ENCODE assay signal across 1 cellular context in the genomic region with DNA sequence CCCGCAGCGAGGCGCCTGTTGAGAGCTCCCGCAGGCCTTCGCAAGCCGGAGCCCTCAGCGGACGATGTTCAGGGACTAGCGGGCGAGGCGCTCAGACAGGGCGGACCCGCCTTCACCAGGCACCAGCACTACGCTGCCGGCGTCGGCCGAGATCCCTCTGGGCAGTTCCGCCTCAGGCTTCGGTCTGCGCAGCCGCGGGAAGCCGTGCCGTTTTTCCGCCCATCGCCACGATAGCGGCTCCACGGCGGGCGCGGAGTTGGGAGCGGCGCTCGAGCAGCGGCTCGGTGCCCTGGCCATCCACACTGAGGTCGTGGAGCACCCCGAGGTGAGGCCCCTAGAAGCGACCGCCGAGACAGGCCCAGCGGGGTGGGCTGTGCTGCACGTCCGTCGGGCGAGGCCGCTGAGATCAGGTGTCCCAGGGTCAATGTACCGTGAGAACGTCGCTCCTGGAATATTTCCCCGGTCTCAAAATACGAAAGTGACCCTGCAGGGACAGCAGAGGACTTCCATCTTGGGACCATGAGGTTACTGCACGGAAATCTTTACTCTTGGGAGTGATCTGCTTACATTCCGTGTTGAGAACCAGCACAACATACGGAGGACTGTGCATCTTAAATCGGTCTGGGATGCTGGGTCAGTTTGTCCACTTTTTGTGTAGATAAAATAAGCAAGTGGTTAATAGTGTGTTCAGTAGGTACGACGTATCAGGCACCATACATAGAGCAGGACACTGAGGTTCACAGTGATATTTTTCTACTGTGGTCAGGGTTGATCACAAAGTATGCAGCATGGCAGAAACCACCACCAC.
TF ChIP-seq lines count a peak whose summit lies in the region.

No MANE protein-coding gene starts in this region.

TF ChIP-seq in K562, 482 proteins besides CTCF, POLR2A, EP300 and RAD21 (continued from another document and continues in another):
- TF ChIP-seq, protein P1, sequence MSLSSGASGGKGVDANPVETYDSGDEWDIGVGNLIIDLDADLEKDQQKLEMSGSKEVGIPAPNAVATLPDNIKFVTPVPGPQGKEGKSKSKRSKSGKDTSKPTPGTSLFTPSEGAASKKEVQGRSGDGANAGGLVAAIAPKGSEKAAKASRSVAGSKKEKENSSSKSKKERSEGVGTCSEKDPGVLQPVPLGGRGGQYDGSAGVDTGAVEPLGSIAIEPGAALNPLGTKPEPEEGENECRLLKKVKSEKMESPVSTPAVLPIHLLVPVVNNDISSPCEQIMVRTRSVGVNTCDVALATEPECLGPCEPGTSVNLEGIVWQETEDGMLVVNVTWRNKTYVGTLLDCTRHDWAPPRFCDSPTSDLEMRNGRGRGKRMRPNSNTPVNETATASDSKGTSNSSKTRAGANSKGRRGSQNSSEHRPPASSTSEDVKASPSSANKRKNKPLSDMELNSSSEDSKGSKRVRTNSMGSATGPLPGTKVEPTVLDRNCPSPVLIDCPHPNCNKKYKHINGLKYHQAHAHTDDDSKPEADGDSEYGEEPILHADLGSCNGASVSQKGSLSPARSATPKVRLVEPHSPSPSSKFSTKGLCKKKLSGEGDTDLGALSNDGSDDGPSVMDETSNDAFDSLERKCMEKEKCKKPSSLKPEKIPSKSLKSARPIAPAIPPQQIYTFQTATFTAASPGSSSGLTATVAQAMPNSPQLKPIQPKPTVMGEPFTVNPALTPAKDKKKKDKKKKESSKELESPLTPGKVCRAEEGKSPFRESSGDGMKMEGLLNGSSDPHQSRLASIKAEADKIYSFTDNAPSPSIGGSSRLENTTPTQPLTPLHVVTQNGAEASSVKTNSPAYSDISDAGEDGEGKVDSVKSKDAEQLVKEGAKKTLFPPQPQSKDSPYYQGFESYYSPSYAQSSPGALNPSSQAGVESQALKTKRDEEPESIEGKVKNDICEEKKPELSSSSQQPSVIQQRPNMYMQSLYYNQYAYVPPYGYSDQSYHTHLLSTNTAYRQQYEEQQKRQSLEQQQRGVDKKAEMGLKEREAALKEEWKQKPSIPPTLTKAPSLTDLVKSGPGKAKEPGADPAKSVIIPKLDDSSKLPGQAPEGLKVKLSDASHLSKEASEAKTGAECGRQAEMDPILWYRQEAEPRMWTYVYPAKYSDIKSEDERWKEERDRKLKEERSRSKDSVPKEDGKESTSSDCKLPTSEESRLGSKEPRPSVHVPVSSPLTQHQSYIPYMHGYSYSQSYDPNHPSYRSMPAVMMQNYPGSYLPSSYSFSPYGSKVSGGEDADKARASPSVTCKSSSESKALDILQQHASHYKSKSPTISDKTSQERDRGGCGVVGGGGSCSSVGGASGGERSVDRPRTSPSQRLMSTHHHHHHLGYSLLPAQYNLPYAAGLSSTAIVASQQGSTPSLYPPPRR (CRISPR knock-in tag; IDR thresholded peaks at IDR 0.05; ENCODE audit: borderline replicate concordance) = no peak
- TF ChIP-seq TCF7L2 (IDR thresholded peaks at IDR 0.05; ENCODE audit: low read depth, low read length) (no peak), NFXL1 (CRISPR knock-in tag; IDR thresholded peaks at IDR 0.05) (no peak; the same call in 1 of the 2 replicates), SMAD1 (IDR thresholded peaks at IDR 0.05; ENCODE audit: low read depth, low read length, partially characterized antibody) (no peak), TCF7 (IDR thresholded peaks at IDR 0.05; ENCODE audit: borderline replicate concordance) (no peak), ZNF57 (CRISPR knock-in tag; IDR thresholded peaks at IDR 0.05) (no peak), POLR2G (IDR thresholded peaks at IDR 0.05; ENCODE audit: low read depth, low read length) (peak; percentile 99), ASH1L (IDR thresholded peaks at IDR 0.05; ENCODE audit: borderline replicate concordance, low read depth, partially characterized antibody) (no peak), HDAC2 (IDR thresholded peaks at IDR 0.05) (peak; percentile 22; the same call in 1 of the 2 replicates), TBL1XR1 (IDR thresholded peaks at IDR 0.05; ENCODE audit: low read length in 2 of 2) (peak in 1 of 2 experiments; percentile 54; a peak in 2 of 4 replicates), ZNF212 (CRISPR knock-in tag; IDR thresholded peaks at IDR 0.05) (no peak), SAP30 (IDR thresholded peaks at IDR 0.05; ENCODE audit: borderline replicate concordance, insufficient read depth, low read depth, low read length, poor library complexity, severe bottlenecking) (no peak), CBFA2T2 (conservative IDR thresholded peaks at IDR 0.05) (no peak), HNRNPLL (IDR thresholded peaks at IDR 0.05; ENCODE audit: low read depth, low read length, poor library complexity, severe bottlenecking) (peak; percentile 99), ATF1 (CRISPR knock-in tag; IDR thresholded peaks at IDR 0.05) (no peak), ATF1 (tag; IDR thresholded peaks at IDR 0.05) (peak; percentile 71), CBFA2T3 (IDR thresholded peaks at IDR 0.05) (no peak), GATA2 (CRISPR knock-in tag; IDR thresholded peaks at IDR 0.05) (no peak), HNRNPUL1 (IDR thresholded peaks at IDR 0.05; ENCODE audit: low read length) (no peak), MCM2 (IDR thresholded peaks at IDR 0.05; ENCODE audit: low read depth) (no peak), TEAD2 (tag; IDR thresholded peaks at IDR 0.05) (no peak), PTRF (tag; IDR thresholded peaks at IDR 0.05) (no peak), JUNB (CRISPR knock-in tag; conservative IDR thresholded peaks at IDR 0.05) (no peak), NCOA1 (IDR thresholded peaks at IDR 0.05; ENCODE audit: low read depth) (no peak), ARID2 (IDR thresholded peaks at IDR 0.05) (no peak), EGR1 (conservative IDR thresholded peaks at IDR 0.05) (no peak)
- TF ChIP-seq, protein P2, sequence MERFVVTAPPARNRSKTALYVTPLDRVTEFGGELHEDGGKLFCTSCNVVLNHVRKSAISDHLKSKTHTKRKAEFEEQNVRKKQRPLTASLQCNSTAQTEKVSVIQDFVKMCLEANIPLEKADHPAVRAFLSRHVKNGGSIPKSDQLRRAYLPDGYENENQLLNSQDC (CRISPR knock-in tag; IDR thresholded peaks at IDR 0.05) = no peak
- TF ChIP-seq, protein P3, sequence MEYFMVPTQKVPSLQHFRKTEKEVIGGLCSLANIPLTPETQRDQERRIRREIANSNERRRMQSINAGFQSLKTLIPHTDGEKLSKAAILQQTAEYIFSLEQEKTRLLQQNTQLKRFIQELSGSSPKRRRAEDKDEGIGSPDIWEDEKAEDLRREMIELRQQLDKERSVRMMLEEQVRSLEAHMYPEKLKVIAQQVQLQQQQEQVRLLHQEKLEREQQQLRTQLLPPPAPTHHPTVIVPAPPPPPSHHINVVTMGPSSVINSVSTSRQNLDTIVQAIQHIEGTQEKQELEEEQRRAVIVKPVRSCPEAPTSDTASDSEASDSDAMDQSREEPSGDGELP (CRISPR knock-in tag; IDR thresholded peaks at IDR 0.05; ENCODE audit: borderline replicate concordance) = peak; percentile 81
- TF ChIP-seq, protein P4, sequence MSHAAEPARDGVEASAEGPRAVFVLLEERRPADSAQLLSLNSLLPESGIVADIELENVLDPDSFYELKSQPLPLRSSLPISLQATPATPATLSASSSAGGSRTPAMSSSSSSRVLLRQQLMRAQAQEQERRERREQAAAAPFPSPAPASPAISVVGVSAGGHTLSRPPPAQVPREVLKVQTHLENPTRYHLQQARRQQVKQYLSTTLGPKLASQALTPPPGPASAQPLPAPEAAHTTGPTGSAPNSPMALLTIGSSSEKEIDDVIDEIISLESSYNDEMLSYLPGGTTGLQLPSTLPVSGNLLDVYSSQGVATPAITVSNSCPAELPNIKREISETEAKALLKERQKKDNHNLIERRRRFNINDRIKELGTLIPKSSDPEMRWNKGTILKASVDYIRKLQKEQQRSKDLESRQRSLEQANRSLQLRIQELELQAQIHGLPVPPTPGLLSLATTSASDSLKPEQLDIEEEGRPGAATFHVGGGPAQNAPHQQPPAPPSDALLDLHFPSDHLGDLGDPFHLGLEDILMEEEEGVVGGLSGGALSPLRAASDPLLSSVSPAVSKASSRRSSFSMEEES (CRISPR knock-in tag; IDR thresholded peaks at IDR 0.05) = no peak
- TF ChIP-seq, protein P5, sequence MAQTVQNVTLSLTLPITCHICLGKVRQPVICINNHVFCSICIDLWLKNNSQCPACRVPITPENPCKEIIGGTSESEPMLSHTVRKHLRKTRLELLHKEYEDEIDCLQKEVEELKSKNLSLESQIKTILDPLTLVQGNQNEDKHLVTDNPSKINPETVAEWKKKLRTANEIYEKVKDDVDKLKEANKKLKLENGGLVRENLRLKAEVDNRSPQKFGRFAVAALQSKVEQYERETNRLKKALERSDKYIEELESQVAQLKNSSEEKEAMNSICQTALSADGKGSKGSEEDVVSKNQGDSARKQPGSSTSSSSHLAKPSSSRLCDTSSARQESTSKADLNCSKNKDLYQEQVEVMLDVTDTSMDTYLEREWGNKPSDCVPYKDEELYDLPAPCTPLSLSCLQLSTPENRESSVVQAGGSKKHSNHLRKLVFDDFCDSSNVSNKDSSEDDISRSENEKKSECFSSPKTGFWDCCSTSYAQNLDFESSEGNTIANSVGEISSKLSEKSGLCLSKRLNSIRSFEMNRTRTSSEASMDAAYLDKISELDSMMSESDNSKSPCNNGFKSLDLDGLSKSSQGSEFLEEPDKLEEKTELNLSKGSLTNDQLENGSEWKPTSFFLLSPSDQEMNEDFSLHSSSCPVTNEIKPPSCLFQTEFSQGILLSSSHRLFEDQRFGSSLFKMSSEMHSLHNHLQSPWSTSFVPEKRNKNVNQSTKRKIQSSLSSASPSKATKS (CRISPR knock-in tag; IDR thresholded peaks at IDR 0.05) = no peak
- TF ChIP-seq, protein P6, sequence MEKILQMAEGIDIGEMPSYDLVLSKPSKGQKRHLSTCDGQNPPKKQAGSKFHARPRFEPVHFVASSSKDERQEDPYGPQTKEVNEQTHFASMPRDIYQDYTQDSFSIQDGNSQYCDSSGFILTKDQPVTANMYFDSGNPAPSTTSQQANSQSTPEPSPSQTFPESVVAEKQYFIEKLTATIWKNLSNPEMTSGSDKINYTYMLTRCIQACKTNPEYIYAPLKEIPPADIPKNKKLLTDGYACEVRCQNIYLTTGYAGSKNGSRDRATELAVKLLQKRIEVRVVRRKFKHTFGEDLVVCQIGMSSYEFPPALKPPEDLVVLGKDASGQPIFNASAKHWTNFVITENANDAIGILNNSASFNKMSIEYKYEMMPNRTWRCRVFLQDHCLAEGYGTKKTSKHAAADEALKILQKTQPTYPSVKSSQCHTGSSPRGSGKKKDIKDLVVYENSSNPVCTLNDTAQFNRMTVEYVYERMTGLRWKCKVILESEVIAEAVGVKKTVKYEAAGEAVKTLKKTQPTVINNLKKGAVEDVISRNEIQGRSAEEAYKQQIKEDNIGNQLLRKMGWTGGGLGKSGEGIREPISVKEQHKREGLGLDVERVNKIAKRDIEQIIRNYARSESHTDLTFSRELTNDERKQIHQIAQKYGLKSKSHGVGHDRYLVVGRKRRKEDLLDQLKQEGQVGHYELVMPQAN (IDR thresholded peaks at IDR 0.05; ENCODE audit: borderline replicate concordance) = peak; percentile 48; the same call in 1 of the 2 replicates
- TF ChIP-seq, protein P7, sequence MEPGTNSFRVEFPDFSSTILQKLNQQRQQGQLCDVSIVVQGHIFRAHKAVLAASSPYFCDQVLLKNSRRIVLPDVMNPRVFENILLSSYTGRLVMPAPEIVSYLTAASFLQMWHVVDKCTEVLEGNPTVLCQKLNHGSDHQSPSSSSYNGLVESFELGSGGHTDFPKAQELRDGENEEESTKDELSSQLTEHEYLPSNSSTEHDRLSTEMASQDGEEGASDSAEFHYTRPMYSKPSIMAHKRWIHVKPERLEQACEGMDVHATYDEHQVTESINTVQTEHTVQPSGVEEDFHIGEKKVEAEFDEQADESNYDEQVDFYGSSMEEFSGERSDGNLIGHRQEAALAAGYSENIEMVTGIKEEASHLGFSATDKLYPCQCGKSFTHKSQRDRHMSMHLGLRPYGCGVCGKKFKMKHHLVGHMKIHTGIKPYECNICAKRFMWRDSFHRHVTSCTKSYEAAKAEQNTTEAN (CRISPR knock-in tag; IDR thresholded peaks at IDR 0.05) = 0 out of 2 replicates have a peak, but pooled peaks have one; percentile 86
- TF ChIP-seq, protein P8, sequence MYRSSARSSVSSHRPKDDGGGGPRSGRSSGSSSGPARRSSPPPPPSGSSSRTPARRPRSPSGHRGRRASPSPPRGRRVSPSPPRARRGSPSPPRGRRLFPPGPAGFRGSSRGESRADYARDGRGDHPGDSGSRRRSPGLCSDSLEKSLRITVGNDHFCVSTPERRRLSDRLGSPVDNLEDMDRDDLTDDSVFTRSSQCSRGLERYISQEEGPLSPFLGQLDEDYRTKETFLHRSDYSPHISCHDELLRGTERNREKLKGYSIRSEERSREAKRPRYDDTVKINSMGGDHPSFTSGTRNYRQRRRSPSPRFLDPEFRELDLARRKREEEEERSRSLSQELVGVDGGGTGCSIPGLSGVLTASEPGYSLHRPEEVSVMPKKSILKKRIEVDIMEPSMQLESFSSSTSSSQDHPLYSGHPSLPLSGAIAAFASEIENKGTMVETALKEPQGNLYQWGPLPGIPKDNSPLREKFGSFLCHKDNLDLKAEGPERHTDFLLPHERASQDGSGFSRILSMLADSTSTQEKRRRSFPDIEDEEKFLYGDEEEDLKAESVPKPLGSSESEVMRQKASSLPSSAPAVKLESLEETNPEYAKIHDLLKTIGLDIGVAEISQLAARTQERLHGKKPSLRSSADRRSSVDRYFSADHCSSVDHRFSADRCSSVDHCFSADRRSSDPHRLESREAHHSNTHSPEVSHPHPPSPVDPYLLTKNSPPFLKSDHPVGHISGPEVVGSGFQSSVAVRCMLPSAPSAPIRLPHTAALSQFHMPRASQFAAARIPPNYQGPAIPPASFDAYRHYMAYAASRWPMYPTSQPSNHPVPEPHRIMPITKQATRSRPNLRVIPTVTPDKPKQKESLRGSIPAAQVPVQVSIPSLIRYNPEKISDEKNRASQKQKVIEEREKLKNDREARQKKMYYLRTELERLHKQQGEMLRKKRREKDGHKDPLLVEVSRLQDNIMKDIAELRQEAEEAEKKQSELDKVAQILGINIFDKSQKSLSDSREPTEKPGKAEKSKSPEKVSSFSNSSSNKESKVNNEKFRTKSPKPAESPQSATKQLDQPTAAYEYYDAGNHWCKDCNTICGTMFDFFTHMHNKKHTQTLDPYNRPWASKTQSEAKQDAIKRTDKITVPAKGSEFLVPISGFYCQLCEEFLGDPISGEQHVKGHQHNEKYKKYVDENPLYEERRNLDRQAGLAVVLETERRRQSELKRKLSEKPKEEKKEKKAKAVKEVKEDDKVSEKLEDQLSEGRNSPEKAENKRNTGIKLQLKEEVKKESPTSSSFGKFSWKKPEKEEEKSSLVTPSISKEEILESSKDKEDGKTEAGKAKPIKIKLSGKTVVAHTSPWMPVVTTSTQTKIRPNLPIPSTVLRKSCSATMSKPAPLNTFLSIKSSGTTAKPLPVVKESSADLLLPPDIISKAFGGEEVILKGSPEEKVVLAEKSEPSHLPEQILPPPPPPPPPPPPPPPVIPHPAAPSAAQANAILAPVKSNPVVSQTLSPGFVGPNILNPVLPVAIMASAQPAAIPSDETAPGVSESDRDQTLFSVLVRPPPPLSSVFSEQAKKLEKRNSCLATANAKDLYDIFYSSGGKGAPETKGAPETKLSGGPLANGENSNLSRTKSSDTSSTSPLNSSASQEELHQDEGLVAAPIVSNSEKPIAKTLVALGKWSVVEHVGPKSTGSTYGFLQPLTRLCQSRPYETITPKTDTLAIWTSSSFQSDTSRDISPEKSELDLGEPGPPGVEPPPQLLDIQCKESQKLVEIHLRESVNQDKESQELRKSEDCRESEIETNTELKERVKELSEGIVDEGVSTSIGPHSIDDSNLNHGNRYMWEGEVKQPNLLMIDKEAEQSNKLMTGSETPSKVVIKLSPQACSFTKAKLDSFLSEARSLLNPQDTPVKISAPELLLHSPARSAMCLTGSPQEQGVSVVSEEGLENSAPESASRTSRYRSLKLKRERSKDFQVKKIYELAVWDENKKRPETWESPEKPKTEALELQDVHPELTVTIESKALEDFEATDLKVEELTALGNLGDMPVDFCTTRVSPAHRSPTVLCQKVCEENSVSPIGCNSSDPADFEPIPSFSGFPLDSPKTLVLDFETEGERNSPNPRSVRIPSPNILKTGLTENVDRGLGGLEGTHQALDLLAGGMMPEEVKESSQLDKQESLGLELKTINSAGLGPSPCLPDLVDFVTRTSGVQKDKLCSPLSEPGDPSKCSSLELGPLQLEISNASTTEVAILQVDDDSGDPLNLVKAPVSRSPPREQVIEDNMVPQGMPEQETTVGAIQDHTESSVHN (IDR thresholded peaks at IDR 0.05; ENCODE audit: borderline replicate concordance in 1 of 2, low read depth in 1 of 2) = no peak
